ENCODE assay signal across 7 cellular contexts in genomic region chr2:148645925-148646559, GRCh38. TPM values are rescaled to one million over a fixed set of nuclear protein-coding genes. Genes with fewer than 3 reads are reported as not detected.
DNase-seq lines count a peak whose midpoint lies in the region; ATAC-seq and TF ChIP-seq lines count a peak whose summit lies in the region.

No MANE protein-coding gene starts in this region.

- no peak overlapping the region for H2AFZ ChIP-seq in smooth muscle cell (ENCODE audit: low read depth)

- 16% methylated on average over 13 of the region's 13 CpGs for WGBS in smooth muscle cell (ENCODE audit: low lambda C conversion rate)

- no peak for TF ChIP-seq CTCF in smooth muscle cell (IDR thresholded peaks at IDR 0.05; ENCODE audit: borderline replicate concordance, insufficient read depth, poor library complexity, severe bottlenecking)

- H3K36me3 Mint-ChIP-seq in T-helper 17 cell (ENCODE audit: low read depth): peaks cover 7% of the 10 kb centered on the region

- H3K36me3 ChIP-seq in iPS-20b (ENCODE audit: insufficient read depth, low read depth, low read length) (no peaks in the 10 kb centered on the region), smooth muscle cell (ENCODE audit: low read depth) (no peaks in the 10 kb centered on the region)

- H3K9ac ChIP-seq in iPS-20b (ENCODE audit: low read depth, low read length) (peak overlapping the region; percentile 68; the same call in 1 of the 2 replicates), smooth muscle cell (ENCODE audit: low read depth) (peak overlapping the region; percentile 99)

- H3K9me3 ChIP-seq in T-helper 17 cell (ENCODE audit: control insufficient read depth, low read length, poor library complexity, severe bottlenecking) (no peaks in the 10 kb centered on the region), iPS-20b (ENCODE audit: insufficient read depth, low read depth, low read length) (no peaks in the 10 kb centered on the region), smooth muscle cell (replicated peaks; ENCODE audit: low read depth) (no peaks in the 10 kb centered on the region)

- H3K27ac Mint-ChIP-seq in T-helper 17 cell: peak overlapping the region; percentile 95

- H3K4me3 ChIP-seq in iPS-20b (ENCODE audit: low read length) (peak overlapping the region; percentile 86), smooth muscle cell (peak overlapping the region; percentile 95)

- peaks cover 19% of the 10 kb centered on the region for H3K4me1 ChIP-seq in iPS-20b (ENCODE audit: insufficient read depth, low read length)
- H3K4me1 ChIP-seq in smooth muscle cell (ENCODE audit: low read depth): peaks cover 10% of the 10 kb centered on the region

- H3K4me3 Mint-ChIP-seq in T-helper 17 cell: peak overlapping the region; percentile 99

- H3K79me2 ChIP-seq in smooth muscle cell (ENCODE audit: low read depth): peaks cover 49% of the 10 kb centered on the region

- H3K27me3 Mint-ChIP-seq in T-helper 17 cell: no peaks in the 10 kb centered on the region

- peak overlapping the region; percentile 89 for H3K4me2 ChIP-seq in smooth muscle cell

- H3K27ac ChIP-seq in iPS-20b (ENCODE audit: low read length) (no peak overlapping the region), smooth muscle cell (ENCODE audit: low read depth) (peak overlapping the region; percentile 96)

- H3K27me3 ChIP-seq in iPS-20b (ENCODE audit: insufficient read depth, low read length) (peaks cover 11% of the 10 kb centered on the region; the same call in 1 of the 2 replicates), smooth muscle cell (ENCODE audit: low read depth) (no peaks in the 10 kb centered on the region)

- H4K20me1 ChIP-seq in smooth muscle cell (ENCODE audit: low read depth): peaks cover 56% of the 10 kb centered on the region

- H3K4me1 Mint-ChIP-seq in T-helper 17 cell: peaks cover 40% of the 10 kb centered on the region

- DNase-seq in NCI-H1105 treated with DMSO at 0.1 percent for 48 hours (lab: John Stamatoyannopoulos, UW): peak; percentile 66
- DNase-seq in T-helper 17 cell: peak; percentile 29 to 55 (median 37)
- DNase-seq in brain pericyte (ENCODE audit: low read depth, low spot score): peak; percentile 24
- DNase-seq in smooth muscle cell (lab: John Stamatoyannopoulos, UW; ENCODE audit: unreplicated experiment): no peak

- no peaks in the 10 kb centered on the region for H3F3A ChIP-seq in smooth muscle cell (ENCODE audit: low read depth)

- ATAC-seq in GM18498 (IDR thresholded peaks at IDR 0.05; ENCODE audit: unreplicated experiment) (peak; percentile 38), HG02763 (IDR thresholded peaks at IDR 0.05; ENCODE audit: unreplicated experiment) (peak; percentile 36), T-helper 17 cell (peak; percentile 70)

RNA-seq across cellular contexts. Expression of gene EPC2, which starts 1.5 kb away (rescaled TPM):
- 10 to 100 TPM; 76.5 to 89.0 TPM for total RNA-seq in T-helper 17 cell
- total RNA-seq in smooth muscle cell: 26.7 and 28.2 TPM in 2 replicates
- 2.7 and 5.1 TPM in 2 replicates for polyA plus RNA-seq in smooth muscle cell
